28 cellular contexts compared by ENCODE assay signal in the genomic region with DNA sequence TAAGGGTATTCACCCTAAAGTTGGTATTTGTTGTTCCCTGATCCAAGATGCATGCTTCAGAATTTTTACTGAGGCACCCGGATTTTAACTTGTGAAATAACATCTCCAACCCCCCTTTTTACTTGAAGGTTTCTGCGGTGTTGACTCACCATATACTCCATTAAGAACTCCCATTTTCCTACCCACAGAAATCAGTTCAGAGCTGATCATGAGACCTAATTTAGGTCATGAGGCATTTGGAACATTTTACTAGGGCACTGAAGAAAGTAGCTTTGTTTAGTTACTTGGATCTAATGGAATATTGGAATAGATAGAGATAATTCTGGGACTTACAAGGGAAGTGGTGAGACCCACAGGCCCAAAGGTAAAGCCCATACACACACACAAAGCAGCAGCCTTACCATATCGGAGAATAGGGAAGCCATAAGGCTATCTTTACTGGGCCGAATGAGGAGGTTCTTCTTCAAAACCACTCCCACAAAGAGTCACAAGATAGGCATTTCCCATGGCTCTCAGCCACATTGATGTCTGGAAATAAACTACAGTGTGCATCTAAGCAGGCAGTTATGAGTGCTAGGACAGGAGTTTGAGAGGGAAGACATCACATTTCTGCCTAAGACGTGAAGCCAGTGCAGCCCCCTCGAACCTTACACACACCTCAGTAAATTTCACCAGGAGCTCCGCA.
"Had no signal": no experiment of that assay in that cellular context is flagged by ENCODE, and none has a peak within 500 bp of the region (broad histone marks: within the 10 kb centered on the region; RNA-seq: fewer than 3 reads in every experiment).

No MANE protein-coding gene starts in this region.

- H3K9me3 ChIP-seq: colonic mucosa, neutrophil, ovary, psoas muscle, thyroid gland, upper lobe of right lung had no signal

- H3K27me3 ChIP-seq: colonic mucosa, dorsolateral prefrontal cortex, neutrophil, ovary, thyroid gland, upper lobe of right lung had no signal

- DNase-seq: activated CD4-positive, alpha-beta memory T cell treated with anti-CD3 and anti-CD28 coated beads for 36 hours; activated CD4-positive, alpha-beta T cell treated with anti-CD3 and anti-CD28 coated beads for 48 hours; activated CD4-positive, CD25-positive, alpha-beta regulatory T cell; activated gamma-delta T cell; activated naive CD4-positive, alpha-beta T cell treated with anti-CD3 and anti-CD28 coated beads, Interleukin-2, amount 50 U/mL, for 16 hours; anterior cingulate cortex; colonic mucosa; dorsolateral prefrontal cortex; effector memory CD8-positive, alpha-beta T cell; head of caudate nucleus; left ventricle myocardium superior; mammary epithelial cell; ovary; psoas muscle; right cardiac atrium; stimulated activated CD4-positive, alpha-beta T cell treated with anti-CD3 and anti-CD28 coated beads, Interleukin-1b, Interleukin-23, amount 100 ng/mL, for 48 hours; substantia nigra; T-helper 1 cell; thyroid gland; upper lobe of right lung had no signal

- H3K27ac ChIP-seq: colonic mucosa, neutrophil, ovary, psoas muscle, skin epidermis, thyroid gland, upper lobe of right lung had no signal

- H3K36me3 ChIP-seq: colonic mucosa, neutrophil, ovary, thyroid gland, upper lobe of right lung had no signal

- H3K4me1 ChIP-seq: colonic mucosa, psoas muscle, thyroid gland, upper lobe of right lung had no signal

- ATAC-seq: effector memory CD8-positive, alpha-beta T cell; esophagus mucosa; left ventricle myocardium superior; natural killer cell treated with Interleukin-12 subunit alpha and Interleukin-12 subunit beta and Interleukin-15 and Interleukin-18, amount 100 ng/mL, for 72 hours; psoas muscle; right cardiac atrium; upper lobe of right lung had no signal

- H3K4me3 ChIP-seq: colonic mucosa, ovary, psoas muscle, skin epidermis, thyroid gland, upper lobe of right lung had no signal

- H3K36me3 Mint-ChIP-seq: activated CD4-positive, alpha-beta memory T cell treated with anti-CD3 and anti-CD28 coated beads for 36 hours; brain; natural killer cell treated with Interleukin-12 subunit alpha and Interleukin-12 subunit beta and Interleukin-15 and Interleukin-18, amount 100 ng/mL, for 72 hours had no signal

- H3K27ac Mint-ChIP-seq: activated CD4-positive, alpha-beta memory T cell treated with anti-CD3 and anti-CD28 coated beads for 36 hours; brain; effector memory CD8-positive, alpha-beta T cell; natural killer cell treated with Interleukin-12 subunit alpha and Interleukin-12 subunit beta and Interleukin-15 and Interleukin-18, amount 100 ng/mL, for 72 hours; stimulated activated naive CD8-positive, alpha-beta T cell treated with anti-CD3 and anti-CD28 coated beads, Interleukin-15, Interleukin-2, amounts not matched to agents 100 ng/mL and 50 ng/mL, for 24 hours had no signal

- FAIRE-seq: endothelial cell of umbilical vein, frontal cortex had no signal
